Comparison of ENCODE assay signal across 7 cellular contexts in genomic region chr12:4160314-4161040, GRCh38.
"Had no signal": no experiment of that assay in that cellular context is flagged by ENCODE, and none has a peak within 500 bp of the region (broad histone marks: within the 10 kb centered on the region; RNA-seq: fewer than 3 reads in every experiment).

No MANE protein-coding gene starts in this region.

- ATAC-seq: naive thymus-derived CD4-positive, alpha-beta T cell had no signal

- H3K27me3 Mint-ChIP-seq: naive thymus-derived CD4-positive, alpha-beta T cell had no signal

- H3K4me3 ChIP-seq: adrenal gland, right atrium auricular region, skin epidermis, transverse colon had no signal

- H3K27ac ChIP-seq: adrenal gland, right atrium auricular region, skin epidermis, transverse colon had no signal

- H3K36me3 ChIP-seq: adrenal gland, right atrium auricular region, transverse colon had no signal

- H3K27me3 ChIP-seq: adrenal gland, right atrium auricular region, transverse colon had no signal

- H3K9me3 ChIP-seq: adrenal gland, right atrium auricular region, transverse colon had no signal

- DNase-seq: foreskin melanocyte; naive thymus-derived CD4-positive, alpha-beta T cell; SIG-M5; transverse colon had no signal
